Comparison of ENCODE assay signal across 1 cellular context in the genomic region with DNA sequence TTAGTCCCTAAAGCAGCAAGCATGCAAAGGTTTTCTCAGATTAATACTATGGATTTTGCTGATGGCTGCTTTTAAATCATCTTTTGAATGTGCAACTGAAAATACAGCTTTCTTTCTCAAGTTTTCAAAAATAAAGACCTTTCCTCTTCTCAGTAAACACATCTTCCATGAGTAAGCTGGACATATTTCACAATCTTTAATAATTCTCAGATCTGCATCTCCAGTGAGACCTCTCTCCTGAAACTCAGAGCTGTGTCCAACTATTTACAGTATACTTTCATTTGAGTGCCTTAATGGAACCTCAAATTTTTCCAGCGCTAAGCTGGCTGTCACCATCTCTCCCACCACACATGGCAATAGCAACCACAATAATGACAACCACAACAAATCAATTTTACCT.
TF ChIP-seq lines count a peak whose summit lies in the region.

No MANE protein-coding gene starts in this region.

TF ChIP-seq in K562, 482 proteins besides CTCF, POLR2A, EP300 and RAD21 (continued from another document):
- TF ChIP-seq, protein P1, sequence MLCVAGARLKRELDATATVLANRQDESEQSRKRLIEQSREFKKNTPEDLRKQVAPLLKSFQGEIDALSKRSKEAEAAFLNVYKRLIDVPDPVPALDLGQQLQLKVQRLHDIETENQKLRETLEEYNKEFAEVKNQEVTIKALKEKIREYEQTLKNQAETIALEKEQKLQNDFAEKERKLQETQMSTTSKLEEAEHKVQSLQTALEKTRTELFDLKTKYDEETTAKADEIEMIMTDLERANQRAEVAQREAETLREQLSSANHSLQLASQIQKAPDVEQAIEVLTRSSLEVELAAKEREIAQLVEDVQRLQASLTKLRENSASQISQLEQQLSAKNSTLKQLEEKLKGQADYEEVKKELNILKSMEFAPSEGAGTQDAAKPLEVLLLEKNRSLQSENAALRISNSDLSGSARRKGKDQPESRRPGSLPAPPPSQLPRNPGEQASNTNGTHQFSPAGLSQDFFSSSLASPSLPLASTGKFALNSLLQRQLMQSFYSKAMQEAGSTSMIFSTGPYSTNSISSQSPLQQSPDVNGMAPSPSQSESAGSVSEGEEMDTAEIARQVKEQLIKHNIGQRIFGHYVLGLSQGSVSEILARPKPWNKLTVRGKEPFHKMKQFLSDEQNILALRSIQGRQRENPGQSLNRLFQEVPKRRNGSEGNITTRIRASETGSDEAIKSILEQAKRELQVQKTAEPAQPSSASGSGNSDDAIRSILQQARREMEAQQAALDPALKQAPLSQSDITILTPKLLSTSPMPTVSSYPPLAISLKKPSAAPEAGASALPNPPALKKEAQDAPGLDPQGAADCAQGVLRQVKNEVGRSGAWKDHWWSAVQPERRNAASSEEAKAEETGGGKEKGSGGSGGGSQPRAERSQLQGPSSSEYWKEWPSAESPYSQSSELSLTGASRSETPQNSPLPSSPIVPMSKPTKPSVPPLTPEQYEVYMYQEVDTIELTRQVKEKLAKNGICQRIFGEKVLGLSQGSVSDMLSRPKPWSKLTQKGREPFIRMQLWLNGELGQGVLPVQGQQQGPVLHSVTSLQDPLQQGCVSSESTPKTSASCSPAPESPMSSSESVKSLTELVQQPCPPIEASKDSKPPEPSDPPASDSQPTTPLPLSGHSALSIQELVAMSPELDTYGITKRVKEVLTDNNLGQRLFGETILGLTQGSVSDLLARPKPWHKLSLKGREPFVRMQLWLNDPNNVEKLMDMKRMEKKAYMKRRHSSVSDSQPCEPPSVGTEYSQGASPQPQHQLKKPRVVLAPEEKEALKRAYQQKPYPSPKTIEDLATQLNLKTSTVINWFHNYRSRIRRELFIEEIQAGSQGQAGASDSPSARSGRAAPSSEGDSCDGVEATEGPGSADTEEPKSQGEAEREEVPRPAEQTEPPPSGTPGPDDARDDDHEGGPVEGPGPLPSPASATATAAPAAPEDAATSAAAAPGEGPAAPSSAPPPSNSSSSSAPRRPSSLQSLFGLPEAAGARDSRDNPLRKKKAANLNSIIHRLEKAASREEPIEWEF (CRISPR knock-in tag; IDR thresholded peaks at IDR 0.05): no peak
- TF ChIP-seq MIER1 (IDR thresholded peaks at IDR 0.05; ENCODE audit: low read depth): no peak
- TF ChIP-seq SRSF1 (IDR thresholded peaks at IDR 0.05; ENCODE audit: low read depth, low read length): no peak
- TF ChIP-seq, protein P2, sequence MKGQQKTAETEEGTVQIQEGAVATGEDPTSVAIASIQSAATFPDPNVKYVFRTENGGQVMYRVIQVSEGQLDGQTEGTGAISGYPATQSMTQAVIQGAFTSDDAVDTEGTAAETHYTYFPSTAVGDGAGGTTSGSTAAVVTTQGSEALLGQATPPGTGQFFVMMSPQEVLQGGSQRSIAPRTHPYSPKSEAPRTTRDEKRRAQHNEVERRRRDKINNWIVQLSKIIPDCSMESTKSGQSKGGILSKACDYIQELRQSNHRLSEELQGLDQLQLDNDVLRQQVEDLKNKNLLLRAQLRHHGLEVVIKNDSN (CRISPR knock-in tag; IDR thresholded peaks at IDR 0.05): no peak
TF ChIP-seq in K562: peak in this region for 1.
